1 cellular context compared by ENCODE assay signal in the genomic region with DNA sequence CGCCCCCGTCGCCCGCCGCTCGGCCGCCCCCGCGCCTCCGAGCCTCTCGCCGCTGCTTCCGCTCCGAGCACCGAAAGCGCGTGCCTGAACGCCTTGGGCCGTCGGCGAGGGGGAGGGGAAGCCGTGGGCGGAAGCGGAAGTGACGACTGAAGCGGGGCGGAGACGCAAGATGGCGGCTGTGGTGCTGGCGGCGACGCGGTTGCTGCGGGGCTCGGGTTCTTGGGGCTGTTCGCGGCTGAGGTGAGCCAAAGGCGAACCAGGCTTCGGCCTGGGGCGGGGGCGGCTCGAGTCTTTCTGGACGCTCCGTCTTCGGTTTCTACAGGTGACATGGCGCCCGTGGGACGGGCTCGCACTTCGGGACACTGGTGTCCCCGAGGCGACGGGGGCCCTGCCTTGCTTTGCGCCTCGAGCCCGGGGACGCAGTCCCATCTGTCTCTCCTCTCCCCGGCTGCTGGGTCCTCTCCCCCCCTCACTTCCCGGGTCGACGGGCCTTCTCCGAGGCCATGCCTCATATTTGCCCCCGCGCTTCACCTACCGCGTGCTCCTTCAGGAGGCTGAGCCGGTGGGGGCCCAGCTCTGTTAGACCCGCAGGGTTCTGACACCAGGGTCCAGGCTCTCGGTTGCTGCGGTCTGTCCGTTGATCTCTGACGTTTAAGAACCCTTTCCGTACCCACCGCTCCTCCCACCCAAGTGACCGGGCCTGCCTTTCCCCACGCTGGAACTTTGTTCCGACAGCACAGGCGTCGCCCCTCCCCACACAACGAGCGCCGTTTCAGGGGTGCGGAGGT.
TF ChIP-seq lines count a peak whose summit lies in the region.

TSS of gene ENTR1 (minus strand) at position 115 of the 788 bp plus-strand sequence. CDS start 217 bp downstream, outside the sequence.
TSS of gene PMPCA (plus strand) at position 159 of the 788 bp plus-strand sequence. CDS start at position 170, 11 bp downstream.

TF ChIP-seq in HepG2, 621 proteins besides CTCF, POLR2A, EP300 and RAD21 (continued from another document and continues in another):
- TF ChIP-seq, protein P1, sequence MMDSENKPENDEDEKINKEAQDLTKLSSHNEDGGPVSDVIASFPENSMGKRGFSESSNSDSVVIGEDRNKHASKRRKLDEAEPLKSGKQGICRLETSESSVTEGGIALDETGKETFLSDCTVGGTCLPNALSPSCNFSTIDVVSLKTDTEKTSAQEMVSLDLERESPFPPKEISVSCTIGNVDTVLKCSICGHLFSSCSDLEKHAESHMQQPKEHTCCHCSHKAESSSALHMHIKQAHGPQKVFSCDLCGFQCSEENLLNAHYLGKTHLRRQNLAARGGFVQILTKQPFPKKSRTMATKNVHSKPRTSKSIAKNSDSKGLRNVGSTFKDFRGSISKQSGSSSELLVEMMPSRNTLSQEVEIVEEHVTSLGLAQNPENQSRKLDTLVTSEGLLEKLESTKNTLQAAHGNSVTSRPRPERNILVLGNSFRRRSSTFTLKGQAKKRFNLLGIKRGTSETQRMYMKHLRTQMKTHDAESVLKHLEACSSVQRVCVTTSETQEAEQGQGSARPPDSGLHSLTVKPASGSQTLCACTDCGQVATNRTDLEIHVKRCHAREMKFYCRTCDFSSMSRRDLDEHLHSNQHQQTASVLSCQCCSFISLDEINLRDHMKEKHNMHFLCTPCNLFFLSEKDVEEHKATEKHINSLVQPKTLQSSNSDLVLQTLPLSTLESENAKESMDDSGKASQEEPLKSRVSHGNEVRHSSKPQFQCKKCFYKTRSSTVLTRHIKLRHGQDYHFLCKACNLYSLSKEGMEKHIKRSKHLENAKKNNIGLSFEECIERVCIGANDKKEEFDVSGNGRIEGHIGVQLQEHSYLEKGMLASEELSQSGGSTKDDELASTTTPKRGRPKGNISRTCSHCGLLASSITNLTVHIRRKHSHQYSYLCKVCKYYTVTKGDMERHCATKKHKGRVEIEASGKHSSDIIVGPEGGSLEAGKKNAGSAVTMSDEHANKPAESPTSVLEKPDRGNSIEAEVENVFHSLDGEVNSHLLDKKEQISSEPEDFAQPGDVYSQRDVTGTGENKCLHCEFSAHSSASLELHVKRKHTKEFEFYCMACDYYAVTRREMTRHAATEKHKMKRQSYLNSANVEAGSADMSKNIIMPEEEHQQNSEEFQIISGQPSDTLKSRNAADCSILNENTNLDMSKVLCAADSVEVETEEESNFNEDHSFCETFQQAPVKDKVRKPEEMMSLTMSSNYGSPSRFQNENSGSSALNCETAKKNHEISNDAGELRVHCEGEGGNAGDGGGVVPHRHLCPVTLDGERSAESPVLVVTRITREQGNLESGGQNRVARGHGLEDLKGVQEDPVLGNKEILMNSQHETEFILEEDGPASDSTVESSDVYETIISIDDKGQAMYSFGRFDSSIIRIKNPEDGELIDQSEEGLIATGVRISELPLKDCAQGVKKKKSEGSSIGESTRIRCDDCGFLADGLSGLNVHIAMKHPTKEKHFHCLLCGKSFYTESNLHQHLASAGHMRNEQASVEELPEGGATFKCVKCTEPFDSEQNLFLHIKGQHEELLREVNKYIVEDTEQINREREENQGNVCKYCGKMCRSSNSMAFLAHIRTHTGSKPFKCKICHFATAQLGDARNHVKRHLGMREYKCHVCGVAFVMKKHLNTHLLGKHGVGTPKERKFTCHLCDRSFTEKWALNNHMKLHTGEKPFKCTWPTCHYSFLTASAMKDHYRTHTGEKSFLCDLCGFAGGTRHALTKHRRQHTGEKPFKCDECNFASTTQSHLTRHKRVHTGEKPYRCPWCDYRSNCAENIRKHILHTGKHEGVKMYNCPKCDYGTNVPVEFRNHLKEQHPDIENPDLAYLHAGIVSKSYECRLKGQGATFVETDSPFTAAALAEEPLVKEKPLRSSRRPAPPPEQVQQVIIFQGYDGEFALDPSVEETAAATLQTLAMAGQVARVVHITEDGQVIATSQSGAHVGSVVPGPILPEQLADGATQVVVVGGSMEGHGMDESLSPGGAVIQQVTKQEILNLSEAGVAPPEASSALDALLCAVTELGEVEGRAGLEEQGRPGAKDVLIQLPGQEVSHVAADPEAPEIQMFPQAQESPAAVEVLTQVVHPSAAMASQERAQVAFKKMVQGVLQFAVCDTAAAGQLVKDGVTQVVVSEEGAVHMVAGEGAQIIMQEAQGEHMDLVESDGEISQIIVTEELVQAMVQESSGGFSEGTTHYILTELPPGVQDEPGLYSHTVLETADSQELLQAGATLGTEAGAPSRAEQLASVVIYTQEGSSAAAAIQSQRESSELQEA (CRISPR knock-in tag; IDR thresholded peaks at IDR 0.05; ENCODE audit: not compliant biosample characterization): peak; percentile 50
- no peak for TF ChIP-seq FLYWCH1 (CRISPR knock-in tag; IDR thresholded peaks at IDR 0.05)
- TF ChIP-seq, protein P2, sequence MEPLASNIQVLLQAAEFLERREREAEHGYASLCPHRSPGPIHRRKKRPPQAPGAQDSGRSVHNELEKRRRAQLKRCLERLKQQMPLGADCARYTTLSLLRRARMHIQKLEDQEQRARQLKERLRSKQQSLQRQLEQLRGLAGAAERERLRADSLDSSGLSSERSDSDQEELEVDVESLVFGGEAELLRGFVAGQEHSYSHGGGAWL (CRISPR knock-in tag; IDR thresholded peaks at IDR 0.05): peak; percentile 59; the same call in 1 of the 2 replicates
- no peak for TF ChIP-seq ZNF850 (CRISPR knock-in tag; conservative IDR thresholded peaks at IDR 0.05)
- no peak for TF ChIP-seq NONO (IDR thresholded peaks at IDR 0.05)
- TF ChIP-seq NONO (CRISPR knock-in tag; conservative IDR thresholded peaks at IDR 0.05): peak; percentile 87
- TF ChIP-seq ZNF44 (CRISPR knock-in tag; IDR thresholded peaks at IDR 0.05): no peak
- no peak for TF ChIP-seq ZNF24 (IDR thresholded peaks at IDR 0.05)
- peak; percentile 77 for TF ChIP-seq MED8 (CRISPR knock-in tag; IDR thresholded peaks at IDR 0.05; ENCODE audit: insufficient replicate concordance)
- TF ChIP-seq KMT2B (CRISPR knock-in tag; IDR thresholded peaks at IDR 0.05): peak; percentile 95
- no peak for TF ChIP-seq ZNF230 (CRISPR knock-in tag; IDR thresholded peaks at IDR 0.05)
- TF ChIP-seq KLF9 (CRISPR knock-in tag; IDR thresholded peaks at IDR 0.05; ENCODE audit: low read depth): 0 out of 2 replicates have a peak, but pooled peaks have one; percentile 59
- no peak for TF ChIP-seq ZC3H4 (CRISPR knock-in tag; IDR thresholded peaks at IDR 0.05; ENCODE audit: borderline replicate concordance)
- TF ChIP-seq SAP130 (CRISPR knock-in tag; IDR thresholded peaks at IDR 0.05; ENCODE audit: low read depth): peak; percentile 95
- no peak for TF ChIP-seq NFYC (CRISPR knock-in tag; IDR thresholded peaks at IDR 0.05)
- TF ChIP-seq TBP (CRISPR knock-in tag; IDR thresholded peaks at IDR 0.05): no peak
- TF ChIP-seq ZFP41 (CRISPR knock-in tag; IDR thresholded peaks at IDR 0.05; ENCODE audit: borderline replicate concordance): no peak
- TF ChIP-seq RXRA (CRISPR knock-in tag; IDR thresholded peaks at IDR 0.05): peak; percentile 58; the same call in 1 of the 2 replicates
- no peak for TF ChIP-seq KDM1A (CRISPR knock-in tag; IDR thresholded peaks at IDR 0.05)
- TF ChIP-seq ZNF883 (CRISPR knock-in tag; IDR thresholded peaks at IDR 0.05; ENCODE audit: not compliant biosample characterization): peak; percentile 39
- no peak for TF ChIP-seq CEBPZ (IDR thresholded peaks at IDR 0.05; ENCODE audit: low read length)
- TF ChIP-seq, protein P3, sequence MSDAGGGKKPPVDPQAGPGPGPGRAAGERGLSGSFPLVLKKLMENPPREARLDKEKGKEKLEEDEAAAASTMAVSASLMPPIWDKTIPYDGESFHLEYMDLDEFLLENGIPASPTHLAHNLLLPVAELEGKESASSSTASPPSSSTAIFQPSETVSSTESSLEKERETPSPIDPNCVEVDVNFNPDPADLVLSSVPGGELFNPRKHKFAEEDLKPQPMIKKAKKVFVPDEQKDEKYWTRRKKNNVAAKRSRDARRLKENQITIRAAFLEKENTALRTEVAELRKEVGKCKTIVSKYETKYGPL (CRISPR knock-in tag; IDR thresholded peaks at IDR 0.05): no peak
- peak; percentile 58 for TF ChIP-seq MEF2D (CRISPR knock-in tag; IDR thresholded peaks at IDR 0.05)
- no peak for TF ChIP-seq ZNF652 (CRISPR knock-in tag; IDR thresholded peaks at IDR 0.05; ENCODE audit: borderline replicate concordance, low read depth)
- TF ChIP-seq, protein P4, sequence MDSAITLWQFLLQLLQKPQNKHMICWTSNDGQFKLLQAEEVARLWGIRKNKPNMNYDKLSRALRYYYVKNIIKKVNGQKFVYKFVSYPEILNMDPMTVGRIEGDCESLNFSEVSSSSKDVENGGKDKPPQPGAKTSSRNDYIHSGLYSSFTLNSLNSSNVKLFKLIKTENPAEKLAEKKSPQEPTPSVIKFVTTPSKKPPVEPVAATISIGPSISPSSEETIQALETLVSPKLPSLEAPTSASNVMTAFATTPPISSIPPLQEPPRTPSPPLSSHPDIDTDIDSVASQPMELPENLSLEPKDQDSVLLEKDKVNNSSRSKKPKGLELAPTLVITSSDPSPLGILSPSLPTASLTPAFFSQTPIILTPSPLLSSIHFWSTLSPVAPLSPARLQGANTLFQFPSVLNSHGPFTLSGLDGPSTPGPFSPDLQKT (CRISPR knock-in tag; IDR thresholded peaks at IDR 0.05; ENCODE audit: borderline replicate concordance): no peak
- no peak for TF ChIP-seq ZNF121 (CRISPR knock-in tag; IDR thresholded peaks at IDR 0.05)
- TF ChIP-seq MAF1 (CRISPR knock-in tag; IDR thresholded peaks at IDR 0.05; ENCODE audit: borderline replicate concordance): no peak
- no peak for TF ChIP-seq ZNF704 (CRISPR knock-in tag; IDR thresholded peaks at IDR 0.05; ENCODE audit: borderline replicate concordance)
- no peak for TF ChIP-seq PRMT3 (CRISPR knock-in tag; IDR thresholded peaks at IDR 0.05; ENCODE audit: borderline replicate concordance, low read depth)
- no peak for TF ChIP-seq HOXA7 (CRISPR knock-in tag; IDR thresholded peaks at IDR 0.05)
- no peak for TF ChIP-seq ZNF432 (CRISPR knock-in tag; IDR thresholded peaks at IDR 0.05; ENCODE audit: borderline replicate concordance)
- TF ChIP-seq ZMYM3 (CRISPR knock-in tag; IDR thresholded peaks at IDR 0.05): no peak
- TF ChIP-seq ZBTB34 (CRISPR knock-in tag; IDR thresholded peaks at IDR 0.05): no peak
- TF ChIP-seq, protein P5, sequence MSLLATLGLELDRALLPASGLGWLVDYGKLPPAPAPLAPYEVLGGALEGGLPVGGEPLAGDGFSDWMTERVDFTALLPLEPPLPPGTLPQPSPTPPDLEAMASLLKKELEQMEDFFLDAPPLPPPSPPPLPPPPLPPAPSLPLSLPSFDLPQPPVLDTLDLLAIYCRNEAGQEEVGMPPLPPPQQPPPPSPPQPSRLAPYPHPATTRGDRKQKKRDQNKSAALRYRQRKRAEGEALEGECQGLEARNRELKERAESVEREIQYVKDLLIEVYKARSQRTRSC (CRISPR knock-in tag; IDR thresholded peaks at IDR 0.05; ENCODE audit: low read depth): no peak
- no peak; the same call in 1 of the 2 replicates for TF ChIP-seq ZNF33B (CRISPR knock-in tag; IDR thresholded peaks at IDR 0.05)
- TF ChIP-seq KDM2A (CRISPR knock-in tag; IDR thresholded peaks at IDR 0.05; ENCODE audit: borderline replicate concordance, low read depth): peak; percentile 95
- peak; percentile 50; the same call in 1 of the 2 replicates for TF ChIP-seq ZNF792 (CRISPR knock-in tag; IDR thresholded peaks at IDR 0.05)
